ENCODE assay signal across 14 cellular contexts in the genomic region with DNA sequence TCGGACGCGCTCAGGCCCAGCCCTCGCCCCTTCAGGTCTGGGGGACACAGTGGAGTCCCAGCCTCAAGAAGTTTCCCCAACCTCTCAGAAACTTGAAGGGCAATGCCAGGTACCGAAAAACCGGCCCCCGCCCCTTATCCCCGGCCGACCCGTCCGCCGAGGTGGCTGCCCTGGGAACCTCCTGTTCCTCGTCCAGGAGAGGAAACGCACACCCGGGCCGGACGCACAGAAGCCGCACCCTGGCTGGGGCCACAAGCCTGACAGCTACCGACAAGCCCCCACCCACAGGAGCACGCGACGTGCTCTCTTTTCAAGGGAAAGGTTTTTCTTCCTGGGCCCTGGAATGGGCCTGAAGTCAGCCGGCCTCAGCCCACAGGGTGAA. TPM values are rescaled to one million over a fixed set of nuclear protein-coding genes. Genes with fewer than 3 reads are reported as not detected.
DNase-seq lines count a peak whose midpoint lies in the region; ATAC-seq and TF ChIP-seq lines count a peak whose summit lies in the region.
"Had no signal": no experiment of that assay in that cellular context is flagged by ENCODE, and none has a peak within 500 bp of the region (broad histone marks: within the 10 kb centered on the region; RNA-seq: fewer than 3 reads in every experiment).

No MANE protein-coding gene starts in this region.

- peak overlapping the region; percentile 96 for H3K9ac ChIP-seq in SU-DHL-6 (ENCODE audit: low read length)

- no peaks in the 10 kb centered on the region for H3K36me3 Mint-ChIP-seq in CD8-positive, alpha-beta memory T cell

- H3K4me1 Mint-ChIP-seq in CD8-positive, alpha-beta memory T cell, result peaks cover 8 to 16% (median 9%) of the 10 kb centered on the region in 3 donors
- H3K4me1 Mint-ChIP-seq: neural crest cell had no signal

- TF ChIP-seq CTCF in SU-DHL-6 (IDR thresholded peaks at IDR 0.05; ENCODE audit: insufficient read depth, low read length, poor library complexity, severe bottlenecking), result no peak

- H3K27me3 ChIP-seq in CD8-positive, alpha-beta memory T cell (ENCODE audit: insufficient read depth, low read length, poor library complexity, severe bottlenecking), result peaks cover 48% of the 10 kb centered on the region
- H3K27me3 ChIP-seq in SU-DHL-6 (ENCODE audit: low read length), result no peaks in the 10 kb centered on the region

- peak; percentile 46 for ATAC-seq in left ventricle myocardium superior
- ATAC-seq in sciatic nerve, result peak; percentile 1
- ATAC-seq in HG03175 (IDR thresholded peaks at IDR 0.05; ENCODE audit: unreplicated experiment), result no peak
- no peak for ATAC-seq in HG02884 (IDR thresholded peaks at IDR 0.05; ENCODE audit: unreplicated experiment)
- no peak for ATAC-seq in HG03460 (IDR thresholded peaks at IDR 0.05; ENCODE audit: unreplicated experiment)

- no peak overlapping the region for H3K27ac Mint-ChIP-seq in CD8-positive, alpha-beta memory T cell

- no peak overlapping the region for H3K4me3 ChIP-seq in CD8-positive, alpha-beta memory T cell (ENCODE audit: low read length)
- peak overlapping the region; percentile 87 for H3K4me3 ChIP-seq in SU-DHL-6 (ENCODE audit: insufficient read depth, low read length, poor library complexity, severe bottlenecking)

- CTCF ChIA-PET in CD8-positive, alpha-beta memory T cell (lab: Charles Lee), result no interaction called here

- H3F3A ChIP-seq in SU-DHL-6 (ENCODE audit: insufficient read depth), result peaks cover 15% of the 10 kb centered on the region

- peaks cover 61% of the 10 kb centered on the region for H3K79me2 ChIP-seq in SU-DHL-6 (ENCODE audit: insufficient read depth, low read length)

- H4K20me1 ChIP-seq in SU-DHL-6 (ENCODE audit: low read depth, low read length), result peaks cover 4% of the 10 kb centered on the region; the same call in 1 of the 2 replicates

- intact Hi-C loops in left ventricle myocardium superior (cut with micrococcal nuclease) (no loop called here), sciatic nerve (cut with DNase I) (loop anchor here (5.0 kb wide), 1 partner anchor 277 kb away; the partner anchor contains the start of gene ZNF778)

- H3K9me3 Mint-ChIP-seq in CD8-positive, alpha-beta memory T cell, result no peaks in the 10 kb centered on the region
- H3K9me3 Mint-ChIP-seq: neural crest cell had no signal

- H3K9me2 ChIP-seq in SU-DHL-6 (replicated peaks; ENCODE audit: insufficient read depth, low read length), result no peaks in the 10 kb centered on the region

- peak overlapping the region; percentile 67 for H3K4me2 ChIP-seq in SU-DHL-6 (ENCODE audit: low read depth, low read length, poor library complexity, severe bottlenecking)

- peaks cover 3% of the 10 kb centered on the region for H3K4me1 ChIP-seq in CD8-positive, alpha-beta memory T cell (ENCODE audit: insufficient read depth, low read length)

- POLR2A ChIA-PET in CD8-positive, alpha-beta memory T cell (lab: Charles Lee), result interaction anchor here (1.0 kb wide), 1 partner anchor 278 kb away, joined by 3 read pairs; the partner anchor contains the start of gene ZNF778

- H2AFZ ChIP-seq in SU-DHL-6 (ENCODE audit: low read depth, low read length, severe bottlenecking), result no peak overlapping the region

- no peak for DNase-seq in CD8-positive, alpha-beta memory T cell
- DNase-seq in left ventricle myocardium superior (peak; percentile 72), sciatic nerve (ENCODE audit: low spot score) (no peak), kidney glomerular epithelial cell (lab: John Stamatoyannopoulos, UW) (no peak)
- DNase-seq: Calu3, NCI-H2107, SIG-M5 had no signal

- peaks cover 31 to 46% of the 10 kb centered on the region in 2 donors for H3K27me3 Mint-ChIP-seq in CD8-positive, alpha-beta memory T cell

- H3K4me3 Mint-ChIP-seq in CD8-positive, alpha-beta memory T cell, result peak overlapping the region in 4 of 7 donors; percentile 50 to 66 (median 58)

- H3K27ac ChIP-seq in CD8-positive, alpha-beta memory T cell (ENCODE audit: low read depth, low read length), result no peak overlapping the region
- peak overlapping the region; percentile 81 for H3K27ac ChIP-seq in SU-DHL-6 (ENCODE audit: low read depth, low read length)

- H3K9me3 ChIP-seq in CD8-positive, alpha-beta memory T cell (ENCODE audit: low read length), result no peaks in the 10 kb centered on the region
- no peaks in the 10 kb centered on the region for H3K9me3 ChIP-seq in SU-DHL-6 (ENCODE audit: insufficient read depth, low read length)

- no peaks in the 10 kb centered on the region for H3K36me3 ChIP-seq in CD8-positive, alpha-beta memory T cell (ENCODE audit: insufficient read depth, low read length)
- H3K36me3 ChIP-seq in SU-DHL-6 (ENCODE audit: low read length), result no peaks in the 10 kb centered on the region; the same call in 1 of the 2 replicates

RNA-seq across cellular contexts. Expression of gene CBFA2T3, which starts 37.2 kb away (rescaled TPM):
- total RNA-seq in CD8-positive, alpha-beta memory T cell, result under 1 TPM in 1 of 2 experiments, not detected in 1; 0.22 TPM
- not detected for polyA plus RNA-seq in CD8-positive, alpha-beta memory T cell
- total RNA-seq in left ventricle myocardium superior, result 11.5 TPM
- 8.2 TPM for total RNA-seq in sciatic nerve
- total RNA-seq: activated CD8-positive, alpha-beta memory T cell treated with anti-CD3 and anti-CD28 coated beads for 36 hours; Calu3; fibroblast of villous mesenchyme had no signal

Comparison
In these comparisons a context has a peak if more than half of its experiments do, and no peak if none do; other contexts are left out.
1. ATAC-seq: peak in left ventricle myocardium superior (single experiment) and sciatic nerve (single experiment); none in HG03175 (single experiment), HG02884 (single experiment) and HG03460 (single experiment).